In genomic region chr13:100517706-100518105, GRCh38 we compare ENCODE assay signal across 1 cellular context.
TF ChIP-seq lines count a peak whose summit lies in the region.

No MANE protein-coding gene starts in this region.

TF ChIP-seq in GM12878, 131 proteins besides CTCF, POLR2A, EP300 and RAD21:
- no peak for TF ChIP-seq BACH1 (IDR thresholded peaks at IDR 0.05; ENCODE audit: borderline replicate concordance)
- TF ChIP-seq, protein P1, sequence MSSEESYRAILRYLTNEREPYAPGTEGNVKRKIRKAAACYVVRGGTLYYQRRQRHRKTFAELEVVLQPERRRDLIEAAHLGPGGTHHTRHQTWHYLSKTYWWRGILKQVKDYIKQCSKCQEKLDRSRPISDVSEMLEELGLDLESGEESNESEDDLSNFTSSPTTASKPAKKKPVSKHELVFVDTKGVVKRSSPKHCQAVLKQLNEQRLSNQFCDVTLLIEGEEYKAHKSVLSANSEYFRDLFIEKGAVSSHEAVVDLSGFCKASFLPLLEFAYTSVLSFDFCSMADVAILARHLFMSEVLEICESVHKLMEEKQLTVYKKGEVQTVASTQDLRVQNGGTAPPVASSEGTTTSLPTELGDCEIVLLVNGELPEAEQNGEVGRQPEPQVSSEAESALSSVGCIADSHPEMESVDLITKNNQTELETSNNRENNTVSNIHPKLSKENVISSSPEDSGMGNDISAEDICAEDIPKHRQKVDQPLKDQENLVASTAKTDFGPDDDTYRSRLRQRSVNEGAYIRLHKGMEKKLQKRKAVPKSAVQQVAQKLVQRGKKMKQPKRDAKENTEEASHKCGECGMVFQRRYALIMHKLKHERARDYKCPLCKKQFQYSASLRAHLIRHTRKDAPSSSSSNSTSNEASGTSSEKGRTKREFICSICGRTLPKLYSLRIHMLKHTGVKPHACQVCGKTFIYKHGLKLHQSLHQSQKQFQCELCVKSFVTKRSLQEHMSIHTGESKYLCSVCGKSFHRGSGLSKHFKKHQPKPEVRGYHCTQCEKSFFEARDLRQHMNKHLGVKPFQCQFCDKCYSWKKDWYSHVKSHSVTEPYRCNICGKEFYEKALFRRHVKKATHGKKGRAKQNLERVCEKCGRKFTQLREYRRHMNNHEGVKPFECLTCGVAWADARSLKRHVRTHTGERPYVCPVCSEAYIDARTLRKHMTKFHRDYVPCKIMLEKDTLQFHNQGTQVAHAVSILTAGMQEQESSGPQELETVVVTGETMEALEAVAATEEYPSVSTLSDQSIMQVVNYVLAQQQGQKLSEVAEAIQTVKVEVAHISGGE (CRISPR knock-in tag; IDR thresholded peaks at IDR 0.05) = no peak
- TF ChIP-seq RUNX3 (IDR thresholded peaks at IDR 0.05; ENCODE audit: low read length) = peak; percentile 43; the same call in 1 of the 2 replicates
- no peak for TF ChIP-seq POU2F2 (IDR thresholded peaks at IDR 0.05; ENCODE audit: borderline replicate concordance, low read depth, low read length)
